Comparison of ENCODE assay signal across 28 cellular contexts in the genomic region with DNA sequence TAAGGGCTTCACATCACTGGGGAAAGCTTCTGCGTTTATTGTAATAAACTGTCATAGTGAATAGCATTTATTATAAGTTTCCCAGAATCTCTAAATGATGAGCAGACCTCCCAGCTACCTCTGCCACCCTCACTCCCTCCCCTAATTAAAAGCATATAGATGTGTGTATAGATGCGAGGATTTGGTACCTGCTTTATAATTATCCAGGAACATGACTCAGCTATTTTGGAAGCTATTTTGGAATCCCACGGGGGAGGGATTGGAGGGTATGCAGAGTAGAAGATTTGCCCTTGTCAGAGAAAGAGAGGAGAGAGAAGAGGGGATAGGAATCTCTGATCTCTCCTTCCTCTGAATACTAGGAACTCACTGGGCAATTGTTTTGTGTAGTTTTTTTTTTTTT.
"Had no signal": no experiment of that assay in that cellular context is flagged by ENCODE, and none has a peak within 500 bp of the region (broad histone marks: within the 10 kb centered on the region; RNA-seq: fewer than 3 reads in every experiment).

No MANE protein-coding gene starts in this region.

- H3K27me3 Mint-ChIP-seq: natural killer cell treated with Interleukin-12 subunit alpha and Interleukin-12 subunit beta and Interleukin-15 and Interleukin-18, amount 100 ng/mL, for 72 hours; progenitor cell of endocrine pancreas had no signal

- H3K4me3 Mint-ChIP-seq: naive thymus-derived CD4-positive, alpha-beta T cell; natural killer cell treated with Interleukin-12 subunit alpha and Interleukin-12 subunit beta and Interleukin-15 and Interleukin-18, amount 100 ng/mL, for 72 hours; stimulated activated effector memory CD8-positive, alpha-beta T cell treated with anti-CD3 and anti-CD28 coated beads, Interleukin-12 subunit alpha, Interleukin-12 subunit beta, amount 100 ng/mL, for 72 hours; stimulated activated naive CD8-positive, alpha-beta T cell treated with anti-CD3 and anti-CD28 coated beads, Interleukin-15, Interleukin-2, amounts not matched to agents 100 ng/mL and 50 ng/mL, for 24 hours had no signal

- H3K4me1 ChIP-seq: lower lobe of right lung, right atrium auricular region, sigmoid colon, spleen, suprapubic skin, tibial artery, upper lobe of right lung had no signal

- H3K9me3 ChIP-seq: lower lobe of right lung, mucosa of descending colon, ovary, right atrium auricular region, sigmoid colon, suprapubic skin, thoracic aorta, tibial artery, upper lobe of right lung had no signal

- H3K9me3 Mint-ChIP-seq: natural killer cell treated with Interleukin-12 subunit alpha and Interleukin-12 subunit beta and Interleukin-15 and Interleukin-18, amount 100 ng/mL, for 72 hours; stimulated activated effector memory CD8-positive, alpha-beta T cell treated with anti-CD3 and anti-CD28 coated beads, Interleukin-12 subunit alpha, Interleukin-12 subunit beta, amount 100 ng/mL, for 72 hours; stimulated activated naive CD8-positive, alpha-beta T cell treated with anti-CD3 and anti-CD28 coated beads, Interleukin-15, Interleukin-2, amounts not matched to agents 100 ng/mL and 50 ng/mL, for 24 hours had no signal

- FAIRE-seq: keratinocyte, small intestine, urothelium cell line had no signal

- H3K27me3 ChIP-seq: ovary, right atrium auricular region, sigmoid colon, suprapubic skin, tibial artery, upper lobe of right lung had no signal

- H3K36me3 Mint-ChIP-seq: natural killer cell treated with Interleukin-12 subunit alpha and Interleukin-12 subunit beta and Interleukin-15 and Interleukin-18, amount 100 ng/mL, for 72 hours; stimulated activated effector memory CD8-positive, alpha-beta T cell treated with anti-CD3 and anti-CD28 coated beads, Interleukin-12 subunit alpha, Interleukin-12 subunit beta, amount 100 ng/mL, for 72 hours had no signal

- H3K27ac Mint-ChIP-seq: naive thymus-derived CD4-positive, alpha-beta T cell; natural killer cell treated with Interleukin-12 subunit alpha and Interleukin-12 subunit beta and Interleukin-15 and Interleukin-18, amount 100 ng/mL, for 72 hours; progenitor cell of endocrine pancreas; stimulated activated effector memory CD8-positive, alpha-beta T cell treated with anti-CD3 and anti-CD28 coated beads, Interleukin-12 subunit alpha, Interleukin-12 subunit beta, amount 100 ng/mL, for 72 hours; stimulated activated naive CD8-positive, alpha-beta T cell treated with anti-CD3 and anti-CD28 coated beads, Interleukin-15, Interleukin-2, amounts not matched to agents 100 ng/mL and 50 ng/mL, for 24 hours had no signal

- DNase-seq: hippocampal formation; kidney glomerular epithelial cell; left cardiac atrium; lower lobe of right lung; mammary epithelial cell; mesenchymal stem cell; midbrain; mucosa of descending colon; naive thymus-derived CD4-positive, alpha-beta T cell; ovary; sigmoid colon; small intestine; spleen; stimulated activated CD4-positive, alpha-beta T cell treated with anti-CD3 and anti-CD28 coated beads, Interleukin-4, amount 100 ng/mL, for 24 hours; stimulated activated naive CD4-positive, alpha-beta T cell; tibial artery; trophoblast cell; upper lobe of right lung had no signal

- ATAC-seq: left cardiac atrium; left lobe of liver; lower lobe of right lung; mucosa of descending colon; naive thymus-derived CD4-positive, alpha-beta T cell; natural killer cell treated with Interleukin-12 subunit alpha and Interleukin-12 subunit beta and Interleukin-15 and Interleukin-18, amount 100 ng/mL, for 72 hours; stimulated activated effector memory CD8-positive, alpha-beta T cell treated with anti-CD3 and anti-CD28 coated beads, Interleukin-12 subunit alpha, Interleukin-12 subunit beta, amount 100 ng/mL, for 72 hours; upper lobe of right lung had no signal

- H3K4me1 Mint-ChIP-seq: naive thymus-derived CD4-positive, alpha-beta T cell; stimulated activated effector memory CD8-positive, alpha-beta T cell treated with anti-CD3 and anti-CD28 coated beads, Interleukin-12 subunit alpha, Interleukin-12 subunit beta, amount 100 ng/mL, for 72 hours had no signal

- H3K27ac ChIP-seq: lower lobe of right lung, ovary, right atrium auricular region, sigmoid colon, spleen, suprapubic skin, thoracic aorta, tibial artery, upper lobe of right lung had no signal

- H3K4me3 ChIP-seq: lower lobe of right lung, mucosa of descending colon, ovary, right atrium auricular region, sigmoid colon, spleen, suprapubic skin, thoracic aorta, tibial artery, upper lobe of right lung had no signal

- H3K36me3 ChIP-seq: lower lobe of right lung, ovary, right atrium auricular region, sigmoid colon, spleen, suprapubic skin, thoracic aorta, tibial artery, upper lobe of right lung had no signal
